2 cellular contexts compared by ENCODE assay signal in the genomic region with DNA sequence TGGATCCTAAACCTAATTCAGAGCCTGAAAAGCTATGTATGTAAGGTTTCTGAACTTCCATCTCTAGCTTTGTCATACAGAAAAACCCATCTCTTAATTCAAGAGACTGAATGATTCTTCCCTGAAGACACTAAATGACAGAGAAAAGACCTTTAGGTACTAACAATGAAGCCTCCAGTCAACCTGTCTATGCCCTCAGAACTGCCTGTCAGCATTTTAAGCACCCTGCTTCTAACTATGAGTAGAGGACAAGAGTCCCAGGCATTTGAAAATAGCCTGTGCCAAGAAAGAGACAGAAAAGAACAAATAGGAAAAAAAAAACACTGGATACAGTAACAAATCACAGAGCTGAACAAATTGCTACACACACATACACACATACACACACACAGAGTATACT.
TF ChIP-seq lines count a peak whose summit lies in the region.

No MANE protein-coding gene starts in this region.

TF ChIP-seq in A549, 52 proteins besides CTCF, POLR2A, EP300 and RAD21 (continued from another document):
- TF ChIP-seq, protein P1, sequence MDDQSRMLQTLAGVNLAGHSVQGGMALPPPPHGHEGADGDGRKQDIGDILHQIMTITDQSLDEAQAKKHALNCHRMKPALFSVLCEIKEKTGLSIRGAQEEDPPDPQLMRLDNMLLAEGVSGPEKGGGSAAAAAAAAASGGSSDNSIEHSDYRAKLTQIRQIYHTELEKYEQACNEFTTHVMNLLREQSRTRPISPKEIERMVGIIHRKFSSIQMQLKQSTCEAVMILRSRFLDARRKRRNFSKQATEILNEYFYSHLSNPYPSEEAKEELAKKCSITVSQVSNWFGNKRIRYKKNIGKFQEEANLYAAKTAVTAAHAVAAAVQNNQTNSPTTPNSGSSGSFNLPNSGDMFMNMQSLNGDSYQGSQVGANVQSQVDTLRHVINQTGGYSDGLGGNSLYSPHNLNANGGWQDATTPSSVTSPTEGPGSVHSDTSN (IDR thresholded peaks at IDR 0.05) = no peak

TF ChIP-seq in WTC11, 78 proteins besides CTCF, POLR2A, EP300 and RAD21 (continued from another document):
- TF ChIP-seq NFATC4 (CRISPR knock-in tag; IDR thresholded peaks at IDR 0.05) (no peak), ATF2 (CRISPR knock-in tag; IDR thresholded peaks at IDR 0.05; ENCODE audit: borderline replicate concordance, low read depth) (no peak), JUN (CRISPR knock-in tag; IDR thresholded peaks at IDR 0.05) (no peak), MLX (CRISPR knock-in tag; IDR thresholded peaks at IDR 0.05) (no peak), CREM (CRISPR knock-in tag; IDR thresholded peaks at IDR 0.05) (no peak), TEAD4 (CRISPR knock-in tag; IDR thresholded peaks at IDR 0.05) (no peak)
TF ChIP-seq in WTC11: peak in this region for 0.
